ENCODE assay signal across 10 cellular contexts in the genomic region with DNA sequence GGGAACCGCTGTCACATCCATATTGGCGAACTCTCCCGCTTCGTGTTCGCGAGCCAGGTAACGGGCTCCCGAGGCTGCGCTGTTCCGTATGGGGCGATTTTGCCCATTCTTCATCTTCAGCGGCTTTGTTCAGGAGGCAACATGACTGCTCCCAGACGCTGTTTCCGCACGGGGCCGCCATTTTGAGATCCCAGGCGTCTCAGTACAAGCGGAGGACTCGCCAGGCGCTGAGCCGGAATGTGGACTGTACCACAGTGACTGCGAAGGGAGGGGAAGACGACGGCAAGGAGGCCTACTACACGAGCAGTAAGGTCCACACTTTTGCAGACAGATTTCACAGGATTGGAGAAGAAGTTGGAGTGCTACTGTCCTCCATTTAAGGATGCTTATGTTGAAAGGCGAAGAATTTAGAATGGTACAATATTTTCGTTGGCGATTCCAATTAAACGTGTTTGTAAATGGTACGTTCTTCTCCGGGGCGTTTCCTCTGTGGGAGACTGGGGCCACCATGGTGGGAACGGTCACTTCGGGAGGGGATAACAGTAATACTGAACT.
DNase-seq lines count a peak whose midpoint lies in the region; ATAC-seq and TF ChIP-seq lines count a peak whose summit lies in the region.
"Had no signal": no experiment of that assay in that cellular context is flagged by ENCODE, and none has a peak within 500 bp of the region (broad histone marks: within the 10 kb centered on the region; RNA-seq: fewer than 3 reads in every experiment).

No MANE protein-coding gene starts in this region.

- H3K4me3 ChIP-seq in ACC112 (ENCODE audit: low read depth, low read length) (peak overlapping the region; percentile 87), foreskin fibroblast (ENCODE audit: low read depth in 1 of 2, low read length in 2 of 2) (peak overlapping the region; percentile 44 to 70)
- H3K4me3 ChIP-seq: MG63 had no signal

- peaks cover 31% of the 10 kb centered on the region for H3K36me3 ChIP-seq in ACC112 (ENCODE audit: insufficient read depth, low read length)
- H3K36me3 ChIP-seq: MG63, neutrophil had no signal

- peak overlapping the region; percentile 77 for H2AFZ ChIP-seq in ACC112 (ENCODE audit: low read length, unreplicated experiment)

- TF ChIP-seq CTCF in VCaP (conservative IDR thresholded peaks at IDR 0.05) = no peak
- no peak for TF ChIP-seq CTCF in foreskin fibroblast (IDR thresholded peaks at IDR 0.05; ENCODE audit: low read depth, low read length)

- H3K4me1 ChIP-seq in ACC112 (ENCODE audit: control insufficient read depth, insufficient read depth, low read length, unreplicated experiment) = no peaks in the 10 kb centered on the region

- H3K27ac ChIP-seq in ACC112 (ENCODE audit: low read depth, low read length) (peak overlapping the region; percentile 81), VCaP (peak overlapping the region; percentile 31; the same call in 1 of the 2 replicates)
- H3K27ac ChIP-seq: neutrophil had no signal

- ATAC-seq in GM21737 (IDR thresholded peaks at IDR 0.05; ENCODE audit: unreplicated experiment) (no peak), GM21825 (IDR thresholded peaks at IDR 0.05; ENCODE audit: unreplicated experiment) (no peak)

- H3K79me2 ChIP-seq in ACC112 (ENCODE audit: control insufficient read depth, insufficient read depth, low read length, unreplicated experiment) = no peaks in the 10 kb centered on the region

- peak; percentile 71 to 89 for DNase-seq in foreskin fibroblast
- peak in 55 of 56 donors; percentile 14 to 86 (median 72) for DNase-seq in nucleus accumbens (lab: John Stamatoyannopoulos, UW)
- DNase-seq in NCI-H526 treated with DMSO at 0.1 percent for 48 hours (lab: John Stamatoyannopoulos, UW) = no peak
- DNase-seq in OCI-M2 (lab: John Stamatoyannopoulos, UW; ENCODE audit: unreplicated experiment) = no peak
- DNase-seq: MG63 had no signal

- no peaks in the 10 kb centered on the region for H3K27me3 ChIP-seq in ACC112 (ENCODE audit: insufficient read depth, low read length)
- H3K27me3 ChIP-seq: MG63 had no signal

Comparison
In these comparisons a context has a peak if more than half of its experiments do, and no peak if none do; other contexts are left out.
1. DNase-seq: peak in foreskin fibroblast (2 of 2) and nucleus accumbens (55 of 56); none in NCI-H526 treated with DMSO at 0.1 percent for 48 hours (single experiment) and OCI-M2 (single experiment).